ENCODE assay signal across 20 cellular contexts in genomic region chr18:13370995-13371625, GRCh38.
DNase-seq lines count a peak whose midpoint lies in the region; ATAC-seq and TF ChIP-seq lines count a peak whose summit lies in the region.
"Had no signal": no experiment of that assay in that cellular context is flagged by ENCODE, and none has a peak within 500 bp of the region (broad histone marks: within the 10 kb centered on the region; RNA-seq: fewer than 3 reads in every experiment).

No MANE protein-coding gene starts in this region.

- H3K79me1 ChIP-seq in mesendoderm (ENCODE audit: low read length) = no peaks in the 10 kb centered on the region

- H3K27ac ChIP-seq in BLaER1 (peak overlapping the region; percentile 59), colonic mucosa (peak overlapping the region; percentile 20), mesendoderm (ENCODE audit: low read depth, low read length) (no peak overlapping the region)
- no peak overlapping the region for H3K27ac ChIP-seq in CD4-positive, alpha-beta T cell (ENCODE audit: low read depth, low read length)
- H3K27ac ChIP-seq: HL-60, SJCRH30 had no signal

- H3K27ac Mint-ChIP-seq in CD4-positive, alpha-beta T cell = peak overlapping the region; percentile 92
- peak overlapping the region in 5 of 6 donors; percentile 8 to 95 (median 65) for H3K27ac Mint-ChIP-seq in naive B cell
- H3K27ac Mint-ChIP-seq: GM23338 had no signal

- no peaks in the 10 kb centered on the region for H3K79me2 ChIP-seq in mesendoderm (ENCODE audit: control insufficient read depth, insufficient read depth, low read length)

- H3K36me3 ChIP-seq in BLaER1 (peaks cover 40% of the 10 kb centered on the region), colonic mucosa (no peaks in the 10 kb centered on the region), mesendoderm (ENCODE audit: control insufficient read depth, insufficient read depth, low read length) (no peaks in the 10 kb centered on the region)
- H3K36me3 ChIP-seq: SJCRH30 had no signal

- no peak overlapping the region for H2BK120ac ChIP-seq in mesendoderm (ENCODE audit: low read depth, low read length)

- H3K4ac ChIP-seq in mesendoderm (ENCODE audit: low read depth, low read length) = no peak overlapping the region

- no peak overlapping the region for H3K56ac ChIP-seq in mesendoderm (ENCODE audit: low read length)

- H4K8ac ChIP-seq in mesendoderm (ENCODE audit: low read depth, low read length) = no peak overlapping the region

- TF ChIP-seq CTCF in CD4-positive, alpha-beta T cell (IDR thresholded peaks at IDR 0.05) = no peak
- TF ChIP-seq CTCF in colonic mucosa (IDR thresholded peaks at IDR 0.05) = no peak

- no peak for ATAC-seq in CD4-positive, alpha-beta T cell (ENCODE audit: poor library complexity)
- ATAC-seq in naive B cell (ENCODE audit: low read depth in 2 of 2) = no peak
- ATAC-seq in HG02763 (IDR thresholded peaks at IDR 0.05; ENCODE audit: unreplicated experiment) = no peak
- ATAC-seq: GM23338, K562 had no signal

- H4K5ac ChIP-seq in mesendoderm (ENCODE audit: low read length) = no peak overlapping the region

- POLR2A ChIA-PET in CD4-positive, alpha-beta T cell (lab: Charles Lee) = no interaction called here

- no peak for DNase-seq in CD4-positive, alpha-beta T cell
- DNase-seq in colonic mucosa (no peak), naive B cell (no peak), mesendoderm (no peak), kidney glomerular epithelial cell (lab: John Stamatoyannopoulos, UW) (no peak), CD1c-positive myeloid dendritic cell (ENCODE audit: extremely low spot score) (no peak)
- DNase-seq: COR-L47; NCI-H1092 treated with DMSO at 0.1 percent for 48 hours; NCI-H1694 treated with DMSO at 0.1 percent for 48 hours; NCI-H345; NCI-H526 treated with DMSO at 0.1 percent for 48 hours; NK-92 treated with Interleukin-12 subunit alpha and Interleukin-12 subunit beta, amount 100 ng/mL, for 24 hours; OCI-M1; RPMI8226; SJCRH30 had no signal

- peak overlapping the region; percentile 92 for H3K4me2 ChIP-seq in BLaER1
- no peak overlapping the region for H3K4me2 ChIP-seq in mesendoderm (ENCODE audit: low read length)
- H3K4me2 ChIP-seq: GM23338 had no signal

- no peaks in the 10 kb centered on the region for H3K36me3 Mint-ChIP-seq in CD4-positive, alpha-beta T cell (ENCODE audit: low read depth)
- H3K36me3 Mint-ChIP-seq in naive B cell = no peaks in the 10 kb centered on the region

- intact Hi-C loops in CD4-positive, alpha-beta T cell (cut with DNase I, micrococcal nuclease) = loop anchor here (10.0 kb wide), 2 partner anchors 134 to 754 kb away; no protein-coding TSS in a partner anchor
- intact Hi-C loops in colonic mucosa (cut with DNase I) = no loop called here

- H3K4me3 Mint-ChIP-seq in CD4-positive, alpha-beta T cell = no peak overlapping the region
- H3K4me3 Mint-ChIP-seq in naive B cell = peak overlapping the region in 6 of 8 donors; percentile 25 to 84 (median 64)
- H3K4me3 Mint-ChIP-seq: GM23338 had no signal

- H3K4me1 ChIP-seq in BLaER1 (peaks cover 100% of the 10 kb centered on the region), colonic mucosa (peaks cover 14% of the 10 kb centered on the region), mesendoderm (ENCODE audit: control insufficient read depth, low read depth, low read length) (no peaks in the 10 kb centered on the region)
- H3K4me1 ChIP-seq: SJCRH30 had no signal

- H2BK5ac ChIP-seq in mesendoderm (ENCODE audit: low read length) = no peak overlapping the region

- no peak overlapping the region for H3K23ac ChIP-seq in mesendoderm (ENCODE audit: low read length)

- H3K4me3 ChIP-seq in BLaER1 = no peak overlapping the region
- H3K4me3 ChIP-seq in colonic mucosa = no peak overlapping the region
- H3K4me3 ChIP-seq in mesendoderm (ENCODE audit: low read length) = no peak overlapping the region
- H3K4me3 ChIP-seq: GM23338, K562, SJCRH30 had no signal

- peaks cover 84% of the 10 kb centered on the region for H4K20me1 ChIP-seq in BLaER1

- no CpG with 5 or more reads among the region's 16 CpGs for WGBS in mesendoderm (ENCODE audit: extremely low coverage, insufficient coverage, low lambda C conversion rate)

- H3K27me3 ChIP-seq in BLaER1 (no peaks in the 10 kb centered on the region), colonic mucosa (no peaks in the 10 kb centered on the region), mesendoderm (ENCODE audit: insufficient read depth, low read length, poor library complexity) (no peaks in the 10 kb centered on the region)
- H3K27me3 ChIP-seq in CD4-positive, alpha-beta T cell (ENCODE audit: control insufficient read depth, insufficient read depth, low read length) = no peaks in the 10 kb centered on the region
- H3K27me3 ChIP-seq: SJCRH30 had no signal

- H3K9ac ChIP-seq in BLaER1 (no peak overlapping the region), colonic mucosa (ENCODE audit: low read depth in 2 of 2, low read length in 2 of 2) (no peak overlapping the region), mesendoderm (ENCODE audit: low read length) (no peak overlapping the region)

- no peaks in the 10 kb centered on the region for H3K9me3 ChIP-seq in BLaER1
- H3K9me3 ChIP-seq in CD4-positive, alpha-beta T cell (ENCODE audit: control insufficient read depth, low read length) = no peaks in the 10 kb centered on the region
- no peaks in the 10 kb centered on the region for H3K9me3 ChIP-seq in colonic mucosa
- H3K9me3 ChIP-seq: SJCRH30 had no signal

- no peak overlapping the region for H3K18ac ChIP-seq in mesendoderm (ENCODE audit: low read length)

- CTCF ChIA-PET in CD4-positive, alpha-beta T cell (lab: Charles Lee) = no interaction called here

- no peaks in the 10 kb centered on the region for H3K9me3 Mint-ChIP-seq in CD4-positive, alpha-beta T cell
- H3K9me3 Mint-ChIP-seq in naive B cell = no peaks in the 10 kb centered on the region
- H3K9me3 Mint-ChIP-seq: GM23338 had no signal

- no peak overlapping the region for H2BK15ac ChIP-seq in mesendoderm (replicated peaks; ENCODE audit: low read depth)

- H3K4me1 Mint-ChIP-seq in CD4-positive, alpha-beta T cell (ENCODE audit: low read depth) = peaks cover 64% of the 10 kb centered on the region
- peaks cover 16 to 27% (median 16%) of the 10 kb centered on the region in 3 donors for H3K4me1 Mint-ChIP-seq in naive B cell

- no peak overlapping the region for H2AK5ac ChIP-seq in mesendoderm (ENCODE audit: low read length)

- H3K27me3 Mint-ChIP-seq in CD4-positive, alpha-beta T cell = no peaks in the 10 kb centered on the region
- peaks cover 0 to 12% (median 0%) of the 10 kb centered on the region in 3 donors for H3K27me3 Mint-ChIP-seq in naive B cell

Comparison
In these comparisons a context has a peak if more than half of its experiments do, and no peak if none do; other contexts are left out.
1. H3K27ac ChIP-seq: peak in BLaER1 (single experiment) and colonic mucosa (single experiment); none in CD4-positive, alpha-beta T cell (single experiment) and mesendoderm (single experiment).